In genomic region chrX:31168596-31168995, GRCh38 we compare ENCODE assay signal across 11 cellular contexts.
DNase-seq lines count a peak whose midpoint lies in the region; ATAC-seq and TF ChIP-seq lines count a peak whose summit lies in the region.
"Had no signal": no experiment of that assay in that cellular context is flagged by ENCODE, and none has a peak within 500 bp of the region (broad histone marks: within the 10 kb centered on the region; RNA-seq: fewer than 3 reads in every experiment).

No MANE protein-coding gene starts in this region.

- no peaks in the 10 kb centered on the region for H3K9me3 ChIP-seq in effector memory CD4-positive, alpha-beta T cell (ENCODE audit: control insufficient read depth, low read length)
- H3K9me3 ChIP-seq in WERI-Rb-1 (ENCODE audit: severe bottlenecking), result no peaks in the 10 kb centered on the region
- H3K9me3 ChIP-seq: suprapubic skin had no signal

- DNase-seq in germinal center (ENCODE audit: low spot score) (peak; percentile 24), WERI-Rb-1 (no peak), NOMO-1 treated with DMSO at 0.1 percent for 48 hours (lab: John Stamatoyannopoulos, UW; ENCODE audit: unreplicated experiment) (no peak)
- DNase-seq in effector memory CD4-positive, alpha-beta T cell, result no peak
- no peak for DNase-seq in activated CD4-positive, alpha-beta T cell treated with anti-CD3 and anti-CD28 coated beads for 1 hour
- DNase-seq: effector CD4-positive, alpha-beta T cell; PC-9 had no signal

- peak; percentile 99 for ATAC-seq in GM18907 (IDR thresholded peaks at IDR 0.05; ENCODE audit: unreplicated experiment)
- ATAC-seq in GM21576 (IDR thresholded peaks at IDR 0.05; ENCODE audit: unreplicated experiment), result peak; percentile 98
- peak; percentile 98 for ATAC-seq in HG03095 (IDR thresholded peaks at IDR 0.05; ENCODE audit: unreplicated experiment)

- H3K4me1 ChIP-seq in effector memory CD4-positive, alpha-beta T cell (ENCODE audit: control insufficient read depth, insufficient read depth, low read length, poor library complexity, severe bottlenecking), result no peaks in the 10 kb centered on the region
- H3K4me1 ChIP-seq: suprapubic skin had no signal

- no peak for TF ChIP-seq CTCF in WERI-Rb-1 (IDR thresholded peaks at IDR 0.05; ENCODE audit: low read depth, low read length)

- H3K36me3 ChIP-seq in effector memory CD4-positive, alpha-beta T cell (ENCODE audit: control insufficient read depth, insufficient read depth, low read length), result no peaks in the 10 kb centered on the region
- H3K36me3 ChIP-seq in WERI-Rb-1, result no peaks in the 10 kb centered on the region
- H3K36me3 ChIP-seq: suprapubic skin had no signal

- no peak overlapping the region for H3K27ac ChIP-seq in effector memory CD4-positive, alpha-beta T cell (ENCODE audit: insufficient read depth, low read length, poor library complexity, severe bottlenecking)
- no peak overlapping the region for H3K27ac ChIP-seq in WERI-Rb-1
- H3K27ac ChIP-seq: PC-9, suprapubic skin had no signal

- no peak overlapping the region for H3K4me3 ChIP-seq in effector memory CD4-positive, alpha-beta T cell (ENCODE audit: insufficient read depth, low read depth, low read length, poor library complexity, severe bottlenecking)
- H3K4me3 ChIP-seq in WERI-Rb-1 (ENCODE audit: low read depth, low read length), result no peak overlapping the region
- H3K4me3 ChIP-seq: PC-9, suprapubic skin had no signal

- H3K27me3 ChIP-seq in effector memory CD4-positive, alpha-beta T cell (replicated peaks; ENCODE audit: control insufficient read depth, insufficient read depth, low read length, poor library complexity, severe bottlenecking), result no peaks in the 10 kb centered on the region
- H3K27me3 ChIP-seq in WERI-Rb-1 (ENCODE audit: insufficient read depth, low read depth, severe bottlenecking), result no peaks in the 10 kb centered on the region
- H3K27me3 ChIP-seq: suprapubic skin had no signal
